1 cellular context compared by ENCODE assay signal in genomic region chr3:179324270-179324754, GRCh38.
TF ChIP-seq lines count a peak whose summit lies in the region.

No MANE protein-coding gene starts in this region.

TF ChIP-seq in GM12878, 131 proteins besides CTCF, POLR2A, EP300 and RAD21:
- TF ChIP-seq PAX5 (IDR thresholded peaks at IDR 0.05; ENCODE audit: borderline replicate concordance, low read depth, low read length): no peak
- no peak for TF ChIP-seq CUX1 (IDR thresholded peaks at IDR 0.05; ENCODE audit: insufficient replicate concordance, low read depth, low read length)
- TF ChIP-seq MXI1 (IDR thresholded peaks at IDR 0.05; ENCODE audit: low read depth, low read length): peak; percentile 11; the same call in 1 of the 2 replicates
- no peak for TF ChIP-seq NFYA (IDR thresholded peaks at IDR 0.05; ENCODE audit: borderline replicate concordance, low read depth, low read length)
- TF ChIP-seq RFX5 (IDR thresholded peaks at IDR 0.05; ENCODE audit: low read depth, low read length): no peak
- no peak for TF ChIP-seq SMAD1 (IDR thresholded peaks at IDR 0.05; ENCODE audit: low read depth, partially characterized antibody)
- TF ChIP-seq EGR1 (IDR thresholded peaks at IDR 0.05; ENCODE audit: borderline replicate concordance in 1 of 2, low read depth in 2 of 2, low read length in 2 of 2): no peak
- no peak for TF ChIP-seq BHLHE40 (IDR thresholded peaks at IDR 0.05; ENCODE audit: borderline replicate concordance in 1 of 2, low read depth in 2 of 2, low read length in 1 of 2)
- TF ChIP-seq NFIC (IDR thresholded peaks at IDR 0.05; ENCODE audit: low read depth, low read length): no peak
- TF ChIP-seq, protein P1, sequence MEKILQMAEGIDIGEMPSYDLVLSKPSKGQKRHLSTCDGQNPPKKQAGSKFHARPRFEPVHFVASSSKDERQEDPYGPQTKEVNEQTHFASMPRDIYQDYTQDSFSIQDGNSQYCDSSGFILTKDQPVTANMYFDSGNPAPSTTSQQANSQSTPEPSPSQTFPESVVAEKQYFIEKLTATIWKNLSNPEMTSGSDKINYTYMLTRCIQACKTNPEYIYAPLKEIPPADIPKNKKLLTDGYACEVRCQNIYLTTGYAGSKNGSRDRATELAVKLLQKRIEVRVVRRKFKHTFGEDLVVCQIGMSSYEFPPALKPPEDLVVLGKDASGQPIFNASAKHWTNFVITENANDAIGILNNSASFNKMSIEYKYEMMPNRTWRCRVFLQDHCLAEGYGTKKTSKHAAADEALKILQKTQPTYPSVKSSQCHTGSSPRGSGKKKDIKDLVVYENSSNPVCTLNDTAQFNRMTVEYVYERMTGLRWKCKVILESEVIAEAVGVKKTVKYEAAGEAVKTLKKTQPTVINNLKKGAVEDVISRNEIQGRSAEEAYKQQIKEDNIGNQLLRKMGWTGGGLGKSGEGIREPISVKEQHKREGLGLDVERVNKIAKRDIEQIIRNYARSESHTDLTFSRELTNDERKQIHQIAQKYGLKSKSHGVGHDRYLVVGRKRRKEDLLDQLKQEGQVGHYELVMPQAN (conservative IDR thresholded peaks at IDR 0.05): 0 out of 2 replicates have a peak, but pooled peaks have one; percentile 12
